In the genomic region with DNA sequence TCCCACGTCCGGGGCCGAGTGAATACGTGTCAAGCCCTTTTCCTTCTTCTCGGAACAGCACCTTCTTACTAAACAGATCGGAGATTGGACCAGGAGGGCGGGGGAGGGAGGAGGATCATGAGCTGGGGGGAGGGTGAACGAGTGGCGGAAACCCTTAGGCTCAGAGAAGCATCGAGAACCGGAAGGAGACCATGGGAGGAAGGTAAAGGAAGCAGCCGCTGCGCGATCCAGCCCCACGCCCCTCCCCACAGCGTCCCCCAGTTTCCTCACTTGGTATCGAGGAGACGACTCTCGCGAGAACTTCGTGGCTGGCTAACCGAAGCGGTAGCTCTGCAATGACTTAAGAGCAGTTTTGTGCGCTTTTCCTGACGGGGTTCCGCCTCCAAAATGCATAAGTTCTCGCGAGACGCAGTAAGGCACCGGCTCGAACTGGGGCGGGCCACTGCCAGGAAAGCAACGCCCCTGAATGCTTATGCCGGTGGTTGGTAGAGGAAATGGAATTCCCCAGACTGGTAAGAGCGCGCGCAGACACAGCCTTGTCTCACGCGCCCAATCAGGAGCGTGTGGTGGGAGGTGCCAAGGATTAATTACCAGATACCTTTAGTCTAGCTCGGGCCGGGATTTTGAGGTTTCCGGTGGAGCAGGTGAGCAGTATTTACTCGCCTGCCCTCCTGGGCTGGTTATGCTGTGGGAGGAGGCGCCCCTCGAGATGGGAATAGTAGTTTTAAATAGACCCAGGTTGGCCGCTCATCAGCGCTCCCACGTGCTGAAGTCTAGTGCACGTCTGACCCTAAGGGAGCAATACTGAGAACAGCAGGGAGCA, we compare ENCODE assay signal across 8 cellular contexts. TPM values are rescaled to one million over a fixed set of nuclear protein-coding genes. Genes with fewer than 3 reads are reported as not detected.
A peak's percentile ranks its signal among the peaks of the same experiment; 100 is the strongest.
DNase-seq lines count a peak whose midpoint lies in the region; ATAC-seq and TF ChIP-seq lines count a peak whose summit lies in the region.

No MANE protein-coding gene starts in this region.

- H2AFZ ChIP-seq in neuronal stem cell (ENCODE audit: low read length), result peak overlapping the region; percentile 97

- peaks cover 29% of the 10 kb centered on the region for H3K36me3 ChIP-seq in SJCRH30
- H3K36me3 ChIP-seq in gastroesophageal sphincter, result no peaks in the 10 kb centered on the region
- peaks cover 0 to 35% of the 10 kb centered on the region in 2 donors for H3K36me3 ChIP-seq in neuronal stem cell (replicated peaks in 1 of 2; ENCODE audit: control insufficient read depth in 2 of 2, insufficient read depth in 2 of 2, low read length in 2 of 2)
- H3K36me3 ChIP-seq in subcutaneous abdominal adipose tissue (ENCODE audit: control insufficient read depth in 5 of 5, insufficient read depth in 5 of 5, low read length in 5 of 5), result peaks cover 0 to 2% (median 0%) of the 10 kb centered on the region in 5 donors

- peak overlapping the region; percentile 97 for H3K9ac ChIP-seq in neuronal stem cell (ENCODE audit: low read depth, low read length, poor library complexity)
- peak overlapping the region; percentile 99 to 100 (median 100) for H3K9ac ChIP-seq in subcutaneous abdominal adipose tissue (ENCODE audit: low read length in 5 of 5)

- peak overlapping the region; percentile 100 for H3K23ac ChIP-seq in neuronal stem cell (ENCODE audit: low read depth, low read length, poor library complexity)

- H2BK15ac ChIP-seq in neuronal stem cell (ENCODE audit: low read length), result peak overlapping the region; percentile 93

- peak overlapping the region; percentile 99 for H3K27ac ChIP-seq in SJCRH30
- H3K27ac ChIP-seq in gastroesophageal sphincter, result peak overlapping the region; percentile 99
- H3K27ac ChIP-seq in neuronal stem cell (replicated peaks; ENCODE audit: low read length), result peak overlapping the region; percentile 100
- H3K27ac ChIP-seq in subcutaneous abdominal adipose tissue (ENCODE audit: low read depth, low read length), result peak overlapping the region; percentile 100

- H3K9me3 ChIP-seq in SJCRH30 (replicated peaks), result no peaks in the 10 kb centered on the region
- H3K9me3 ChIP-seq in gastroesophageal sphincter, result no peaks in the 10 kb centered on the region
- no peaks in the 10 kb centered on the region for H3K9me3 ChIP-seq in neuronal stem cell (replicated peaks in 1 of 2; ENCODE audit: control insufficient read depth in 2 of 2, insufficient read depth in 1 of 2, low read depth in 1 of 2, low read length in 2 of 2)
- no peaks in the 10 kb centered on the region for H3K9me3 ChIP-seq in subcutaneous abdominal adipose tissue (ENCODE audit: control insufficient read depth in 5 of 5, low read length in 5 of 5)

- H2AK5ac ChIP-seq in neuronal stem cell (ENCODE audit: low read depth, low read length), result peak overlapping the region; percentile 98

- H2BK12ac ChIP-seq in neuronal stem cell (ENCODE audit: low read length), result peak overlapping the region; percentile 84

- TF ChIP-seq POLR2A in gastroesophageal sphincter (IDR thresholded peaks at IDR 0.05), result peak; percentile 14 to 61

- WGBS in gastroesophageal sphincter (ENCODE audit: low coverage in 1 of 2), 2 donors, result 0% methylated on average over 20 to 27 of the region's 50 CpGs
- WGBS in neuronal stem cell (ENCODE audit: extremely low coverage in 2 of 2, insufficient read length in 2 of 2, insufficient replicate concordance in 1 of 2), 2 donors, result no CpG with 5 or more reads among the region's 50 CpGs

- peak overlapping the region; percentile 71 for H3K14ac ChIP-seq in neuronal stem cell (ENCODE audit: low read length)

- no peak for TF ChIP-seq EP300 in gastroesophageal sphincter (IDR thresholded peaks at IDR 0.05)

- H3K79me1 ChIP-seq in neuronal stem cell (ENCODE audit: low read depth, low read length), result peaks cover 2% of the 10 kb centered on the region

- H3K4me3 ChIP-seq in HFF-Myc (replicated peaks; ENCODE audit: low read depth, low read length), result peak overlapping the region; percentile 98
- H3K4me3 ChIP-seq in SJCRH30, result peak overlapping the region; percentile 88
- H3K4me3 ChIP-seq in gastroesophageal sphincter, result peak overlapping the region; percentile 81 to 83
- H3K4me3 ChIP-seq in neuronal stem cell (ENCODE audit: low read length in 2 of 2), result peak overlapping the region; percentile 86 to 98
- H3K4me3 ChIP-seq in subcutaneous abdominal adipose tissue (ENCODE audit: low read depth in 1 of 5, low read length in 5 of 5), result peak overlapping the region; percentile 81 to 99 (median 96)

- peak overlapping the region; percentile 66 for H3K4me2 ChIP-seq in neuronal stem cell (ENCODE audit: insufficient read depth, low read length, poor library complexity, severe bottlenecking)

- H3K18ac ChIP-seq in neuronal stem cell (ENCODE audit: low read length), result peak overlapping the region; percentile 99

- peak; percentile 85 for ATAC-seq in gastroesophageal sphincter

- H3K27me3 ChIP-seq in SJCRH30, result no peaks in the 10 kb centered on the region
- H3K27me3 ChIP-seq in gastroesophageal sphincter, result no peaks in the 10 kb centered on the region
- H3K27me3 ChIP-seq in neuronal stem cell (ENCODE audit: control insufficient read depth in 3 of 3, insufficient read depth in 3 of 3, low read depth in 1 of 3, low read length in 3 of 3), result no peaks in the 10 kb centered on the region
- no peaks in the 10 kb centered on the region for H3K27me3 ChIP-seq in subcutaneous abdominal adipose tissue (ENCODE audit: control insufficient read depth in 5 of 5, insufficient read depth in 4 of 5, low read length in 5 of 5)

- peak overlapping the region; percentile 86 for H4K8ac ChIP-seq in neuronal stem cell (ENCODE audit: low read depth, low read length)

- H3K4me1 ChIP-seq in SJCRH30, result no peaks in the 10 kb centered on the region
- peaks cover 10 to 29% (median 13%) of the 10 kb centered on the region in 3 donors for H3K4me1 ChIP-seq in gastroesophageal sphincter
- H3K4me1 ChIP-seq in neuronal stem cell (ENCODE audit: control insufficient read depth in 2 of 2, insufficient read depth in 1 of 2, low read depth in 1 of 2, low read length in 2 of 2), result peaks cover 7 to 11% of the 10 kb centered on the region in 2 donors
- H3K4me1 ChIP-seq in subcutaneous abdominal adipose tissue (ENCODE audit: control insufficient read depth in 5 of 5, insufficient read depth in 5 of 5, low read length in 5 of 5), result peaks cover 0 to 41% (median 28%) of the 10 kb centered on the region in 5 donors

- no peak overlapping the region for H4K91ac ChIP-seq in neuronal stem cell (ENCODE audit: low read depth, low read length, poor library complexity)

- TF ChIP-seq CTCF in HFF-Myc (IDR thresholded peaks at IDR 0.05; ENCODE audit: low read depth, low read length, missing control alignments), result no peak
- peak in 2 of 4 experiments; percentile 4 to 20 for TF ChIP-seq CTCF in gastroesophageal sphincter (IDR thresholded peaks at IDR 0.05)

- peak overlapping the region; percentile 98 for H3K4ac ChIP-seq in neuronal stem cell (ENCODE audit: low read length)

- DNase-seq in GM04504 (ENCODE audit: low read depth) (peak; percentile 100), HFF-Myc (ENCODE audit: extremely low read depth, low read depth) (peak; percentile 100), MV-4-11 (lab: John Stamatoyannopoulos, UW) (peak; percentile 100), SJCRH30 (peak; percentile 99 to 100), neuronal stem cell (ENCODE audit: low spot score) (peak; percentile 99)
- DNase-seq in activated naive CD4-positive, alpha-beta T cell treated with Interleukin-2 at 50 U/mL for 16 hours, result peak; percentile 99

- H2BK5ac ChIP-seq in neuronal stem cell (ENCODE audit: low read length), result peak overlapping the region; percentile 98

- peak overlapping the region; percentile 96 for H2BK120ac ChIP-seq in neuronal stem cell (ENCODE audit: low read depth, low read length)

RNA-seq across cellular contexts. Expression of a gene that starts 0.5 kb away (rescaled TPM):
- 484 and 529 TPM in 2 replicates for total RNA-seq in SJCRH30 (2014; rRNA removed; shearing (Covaris generic))
- 100 to 1,000 TPM; 345 to 432 (median 402) TPM for total RNA-seq in gastroesophageal sphincter
- 532 TPM for polyA plus RNA-seq in neuronal stem cell (2013, experiment 1 of 2)
- 561 TPM for polyA plus RNA-seq in neuronal stem cell (2013, experiment 2 of 2)

RNA-seq across cellular contexts. Expression of a gene that starts 40.9 kb away (rescaled TPM):
- 55.1 and 64.0 TPM in 2 replicates for total RNA-seq in SJCRH30 (2014; rRNA removed; shearing (Covaris generic))
- total RNA-seq in gastroesophageal sphincter, result 10 to 100 TPM in 3 of 4 donors, 1 to 10 TPM in 1; 6.7 to 22.2 (median 12.9) TPM
- 53.4 TPM for polyA plus RNA-seq in neuronal stem cell (2013, experiment 1 of 2)
- 55.2 TPM for polyA plus RNA-seq in neuronal stem cell (2013, experiment 2 of 2)

Comparison
In these comparisons a context has a peak if more than half of its experiments do, and no peak if none do; other contexts are left out.
1. Peak in every context shown above with its lines: DNase-seq, ATAC-seq, H3K4me3 ChIP-seq and H3K27ac ChIP-seq.